Comparison of ENCODE assay signal across 23 cellular contexts in the genomic region with DNA sequence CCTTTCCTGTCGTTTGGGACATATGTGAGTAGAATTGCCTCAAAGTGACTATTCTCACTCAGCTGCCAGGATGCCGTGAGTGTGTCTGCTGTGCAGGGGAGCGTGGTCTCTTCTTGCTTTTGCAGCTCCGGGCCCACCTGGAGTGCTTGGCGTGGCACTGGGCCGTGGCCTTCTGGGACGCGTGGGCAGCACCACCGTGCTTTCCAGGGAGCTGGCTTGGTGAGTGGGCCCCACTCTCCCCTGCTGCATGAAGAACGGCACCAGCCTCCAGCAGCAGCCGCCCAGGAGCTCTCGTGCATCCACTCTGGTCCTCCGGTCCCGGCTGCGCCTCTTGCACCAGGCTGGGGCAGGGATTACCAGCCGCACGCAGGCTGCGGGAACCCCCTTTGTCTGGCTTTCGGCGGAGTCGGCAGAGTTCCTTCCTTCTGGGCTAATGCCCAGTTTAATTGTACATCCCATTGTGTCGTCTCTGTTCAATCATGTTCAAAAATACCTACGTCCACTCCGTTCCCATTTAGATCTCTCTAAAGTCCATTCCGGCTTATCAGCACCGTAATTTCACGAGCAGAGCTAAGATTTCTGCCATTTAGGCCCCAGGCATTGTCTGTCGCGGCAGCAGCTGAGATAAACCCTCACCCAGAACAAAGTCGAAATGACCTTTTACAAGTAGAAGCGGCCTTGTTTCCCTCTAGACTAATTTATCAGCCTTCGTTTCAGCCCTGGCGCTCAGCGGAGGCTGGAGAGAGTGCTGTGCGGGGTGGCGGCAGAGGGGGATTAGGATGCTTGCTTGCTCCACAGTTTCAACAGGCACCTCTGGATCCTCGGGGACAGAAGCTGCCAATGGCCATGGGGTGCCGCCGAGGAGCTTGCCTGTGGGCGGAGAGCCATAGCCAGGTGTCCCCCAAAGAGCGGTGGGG.
A peak's percentile ranks its signal among the peaks of the same experiment; 100 is the strongest.
DNase-seq lines count a peak whose midpoint lies in the region; ATAC-seq and TF ChIP-seq lines count a peak whose summit lies in the region.
"Had no signal": no experiment of that assay in that cellular context is flagged by ENCODE, and none has a peak within 500 bp of the region (broad histone marks: within the 10 kb centered on the region; RNA-seq: fewer than 3 reads in every experiment).

No MANE protein-coding gene starts in this region.

- H3K4me1 Mint-ChIP-seq in nephron: peaks cover 7% of the 10 kb centered on the region
- H3K4me1 Mint-ChIP-seq in CD8-positive, alpha-beta memory T cell: no peaks in the 10 kb centered on the region
- H3K4me1 Mint-ChIP-seq: activated CD4-positive, alpha-beta T cell treated with anti-CD3 and anti-CD28 coated beads, Interleukin-2, amount 10 ng/mL, durations not matched to agents 7 days and 5 days; stimulated activated naive B cell treated with anti-CD40 and anti-IgM and Interleukin-4, amounts not matched to agents 10 μg/mL and 1 μg/mL and 100 μg/mL, for 72 hours had no signal

- H3K9me3 ChIP-seq in right atrium auricular region (no peaks in the 10 kb centered on the region), thyroid gland (no peaks in the 10 kb centered on the region), MM.1S (replicated peaks; ENCODE audit: insufficient read depth, low read length) (no peaks in the 10 kb centered on the region)
- no peaks in the 10 kb centered on the region for H3K9me3 ChIP-seq in CD8-positive, alpha-beta memory T cell (ENCODE audit: low read length)
- H3K9me3 ChIP-seq: uterus had no signal

- CTCF ChIA-PET in CD8-positive, alpha-beta memory T cell (lab: Charles Lee): no interaction called here

- H3K27me3 Mint-ChIP-seq in nephron (ENCODE audit: low read depth): peaks cover 38% of the 10 kb centered on the region
- H3K27me3 Mint-ChIP-seq in CD8-positive, alpha-beta memory T cell: peaks cover 0 to 4% of the 10 kb centered on the region in 2 donors
- H3K27me3 Mint-ChIP-seq: activated CD4-positive, alpha-beta T cell treated with anti-CD3 and anti-CD28 coated beads, Interleukin-2, amount 10 ng/mL, durations not matched to agents 7 days and 5 days; CD4-positive, alpha-beta T cell; stimulated activated naive B cell treated with anti-CD40 and anti-IgM and Interleukin-4, amounts not matched to agents 10 μg/mL and 1 μg/mL and 100 μg/mL, for 72 hours had no signal

- H3K79me2 ChIP-seq in MM.1S (ENCODE audit: low read length): no peaks in the 10 kb centered on the region

- TF ChIP-seq POLR2A in thyroid gland (IDR thresholded peaks at IDR 0.05): no peak

- no peak overlapping the region for H3K4me2 ChIP-seq in MM.1S (ENCODE audit: low read depth, low read length)

- peak overlapping the region; percentile 13 to 29 (median 19) for H3K27ac Mint-ChIP-seq in nephron
- H3K27ac Mint-ChIP-seq in CD8-positive, alpha-beta memory T cell: no peak overlapping the region
- H3K27ac Mint-ChIP-seq: activated CD4-positive, alpha-beta T cell treated with anti-CD3 and anti-CD28 coated beads, Interleukin-2, amount 10 ng/mL, durations not matched to agents 7 days and 5 days; CD4-positive, alpha-beta T cell; mesothelial cell of epicardium; stimulated activated naive B cell treated with anti-CD40 and anti-IgM and Interleukin-4, amounts not matched to agents 10 μg/mL and 1 μg/mL and 100 μg/mL, for 72 hours had no signal

- DNase-seq in Right ventricle myocardium superior (no peak), right atrium auricular region (ENCODE audit: low spot score) (no peak), coronary artery (ENCODE audit: low spot score) (no peak), thyroid gland (peak; percentile 35 to 75), NCI-H510A treated with DMSO at 0.1 percent for 48 hours (lab: John Stamatoyannopoulos, UW) (no peak), MM.1S (no peak)
- no peak for DNase-seq in CD8-positive, alpha-beta memory T cell
- DNase-seq: 8988T; activated CD4-positive, alpha-beta T cell treated with anti-CD3 and anti-CD28 coated beads, Interleukin-2, amount 10 ng/mL, durations not matched to agents 7 days and 5 days; activated T-cell treated with anti-CD3 and anti-CD28 coated beads, Interleukin-2, amount 50 U/mL, for 1 hour; CD4-positive, alpha-beta T cell; cerebellar nuclear complex; GM23248; IMR-90; NCI-H146; NCI-H2107; NCI-H446; NCI-H774; stimulated activated naive B cell treated with anti-CD40 and anti-IgM and Interleukin-4, amounts not matched to agents 10 μg/mL and 1 μg/mL and 100 μg/mL, for 72 hours; uterus had no signal

- no peak overlapping the region for H2AFZ ChIP-seq in MM.1S (ENCODE audit: low read length)
- H2AFZ ChIP-seq: GM23248 had no signal

- POLR2A ChIA-PET in CD8-positive, alpha-beta memory T cell (lab: Charles Lee): no interaction called here

- ATAC-seq in Right ventricle myocardium superior (ENCODE audit: poor library complexity): peak; percentile 49
- ATAC-seq: stimulated activated naive B cell treated with anti-CD40 and anti-IgM and Interleukin-4, amounts not matched to agents 10 μg/mL and 1 μg/mL and 100 μg/mL, for 72 hours had no signal

- no peak overlapping the region for H3K4me3 Mint-ChIP-seq in nephron
- H3K4me3 Mint-ChIP-seq in CD8-positive, alpha-beta memory T cell: no peak overlapping the region
- H3K4me3 Mint-ChIP-seq: activated CD4-positive, alpha-beta T cell treated with anti-CD3 and anti-CD28 coated beads, Interleukin-2, amount 10 ng/mL, durations not matched to agents 7 days and 5 days; CD4-positive, alpha-beta T cell; mesothelial cell of epicardium; stimulated activated naive B cell treated with anti-CD40 and anti-IgM and Interleukin-4, amounts not matched to agents 10 μg/mL and 1 μg/mL and 100 μg/mL, for 72 hours had no signal

- H4K20me1 ChIP-seq in MM.1S (ENCODE audit: insufficient read depth, low read length): no peaks in the 10 kb centered on the region

- WGBS in thyroid gland, 2 donors: 81 to 87% methylated on average over 28 to 41 of the region's 41 CpGs

- no peaks in the 10 kb centered on the region for H3K9me2 ChIP-seq in MM.1S (replicated peaks; ENCODE audit: insufficient read depth, low read length)

- peaks cover 3% of the 10 kb centered on the region for H3K36me3 Mint-ChIP-seq in nephron (ENCODE audit: low read depth)
- H3K36me3 Mint-ChIP-seq in CD8-positive, alpha-beta memory T cell: no peaks in the 10 kb centered on the region
- H3K36me3 Mint-ChIP-seq: mesothelial cell of epicardium; stimulated activated naive B cell treated with anti-CD40 and anti-IgM and Interleukin-4, amounts not matched to agents 10 μg/mL and 1 μg/mL and 100 μg/mL, for 72 hours had no signal

- intact Hi-C loops in Right ventricle myocardium superior (cut with DNase I): no loop called here
- intact Hi-C loops in thyroid gland (cut with DNase I): no loop called here

- H3K27ac ChIP-seq in right atrium auricular region (no peak overlapping the region), coronary artery (peak overlapping the region; percentile 95 to 99), thyroid gland (no peak overlapping the region), MM.1S (ENCODE audit: low read length) (no peak overlapping the region)
- H3K27ac ChIP-seq in CD8-positive, alpha-beta memory T cell (ENCODE audit: low read depth, low read length): no peak overlapping the region
- H3K27ac ChIP-seq: epithelial cell of prostate, GM23248, uterus had no signal

- H3K27me3 ChIP-seq in right atrium auricular region (no peaks in the 10 kb centered on the region), thyroid gland (no peaks in the 10 kb centered on the region), MM.1S (replicated peaks; ENCODE audit: insufficient read depth, low read length) (peaks cover 95% of the 10 kb centered on the region)
- H3K27me3 ChIP-seq in CD8-positive, alpha-beta memory T cell (ENCODE audit: insufficient read depth, low read length, poor library complexity, severe bottlenecking): no peaks in the 10 kb centered on the region
- H3K27me3 ChIP-seq: uterus had no signal

- no peak for TF ChIP-seq CTCF in right atrium auricular region (IDR thresholded peaks at IDR 0.05)
- no peak for TF ChIP-seq CTCF in coronary artery (IDR thresholded peaks at IDR 0.05)
- no peak for TF ChIP-seq CTCF in nephron (IDR thresholded peaks at IDR 0.05; ENCODE audit: unreplicated experiment in 3 of 3)
- TF ChIP-seq CTCF in thyroid gland (IDR thresholded peaks at IDR 0.05): no peak
- no peak for TF ChIP-seq CTCF in MM.1S (IDR thresholded peaks at IDR 0.05; ENCODE audit: low read length)

- no peaks in the 10 kb centered on the region for H3K9me3 Mint-ChIP-seq in nephron
- H3K9me3 Mint-ChIP-seq in CD8-positive, alpha-beta memory T cell: no peaks in the 10 kb centered on the region
- H3K9me3 Mint-ChIP-seq: activated CD4-positive, alpha-beta T cell treated with anti-CD3 and anti-CD28 coated beads, Interleukin-2, amount 10 ng/mL, durations not matched to agents 7 days and 5 days; CD4-positive, alpha-beta T cell; mesothelial cell of epicardium; stimulated activated naive B cell treated with anti-CD40 and anti-IgM and Interleukin-4, amounts not matched to agents 10 μg/mL and 1 μg/mL and 100 μg/mL, for 72 hours had no signal

- no peak overlapping the region for H3K9ac ChIP-seq in MM.1S (ENCODE audit: low read length)
- H3K9ac ChIP-seq: GM23248 had no signal

- no peaks in the 10 kb centered on the region for H3F3A ChIP-seq in MM.1S (ENCODE audit: insufficient read depth, low read length)

- H3K4me3 ChIP-seq in right atrium auricular region (no peak overlapping the region), coronary artery (no peak overlapping the region), thyroid gland (replicated peaks in 1 of 3) (no peak overlapping the region), MM.1S (ENCODE audit: low read length) (no peak overlapping the region)
- no peak overlapping the region for H3K4me3 ChIP-seq in CD8-positive, alpha-beta memory T cell (ENCODE audit: low read length)
- H3K4me3 ChIP-seq: GM23248, uterus had no signal

- H3K36me3 ChIP-seq in right atrium auricular region (no peaks in the 10 kb centered on the region), thyroid gland (no peaks in the 10 kb centered on the region), MM.1S (replicated peaks; ENCODE audit: insufficient read depth, low read length) (no peaks in the 10 kb centered on the region)
- H3K36me3 ChIP-seq in CD8-positive, alpha-beta memory T cell (ENCODE audit: insufficient read depth, low read length): no peaks in the 10 kb centered on the region
- H3K36me3 ChIP-seq: uterus had no signal

- H3K4me1 ChIP-seq in right atrium auricular region (peaks cover 0 to 20% of the 10 kb centered on the region in 2 donors), thyroid gland (peaks cover 0 to 4% of the 10 kb centered on the region in 2 donors), MM.1S (ENCODE audit: low read length) (no peaks in the 10 kb centered on the region)
- H3K4me1 ChIP-seq in CD8-positive, alpha-beta memory T cell (ENCODE audit: insufficient read depth, low read length): no peaks in the 10 kb centered on the region

Comparison
In these comparisons a context has a peak if more than half of its experiments do, and no peak if none do; other contexts are left out.
1. DNase-seq: peak in thyroid gland (2 of 2); none in Right ventricle myocardium superior (single experiment), right atrium auricular region (single experiment), coronary artery (single experiment), NCI-H510A treated with DMSO at 0.1 percent for 48 hours (single experiment), CD8-positive, alpha-beta memory T cell (0 of 5) and MM.1S (single experiment).
2. H3K27ac ChIP-seq: peak in coronary artery (2 of 2); none in right atrium auricular region (0 of 2), thyroid gland (0 of 3), CD8-positive, alpha-beta memory T cell (single experiment) and MM.1S (single experiment).
3. H3K27ac Mint-ChIP-seq: peak in nephron (3 of 3); none in CD8-positive, alpha-beta memory T cell (0 of 8).